Comparison of ENCODE assay signal across 10 cellular contexts in the genomic region with DNA sequence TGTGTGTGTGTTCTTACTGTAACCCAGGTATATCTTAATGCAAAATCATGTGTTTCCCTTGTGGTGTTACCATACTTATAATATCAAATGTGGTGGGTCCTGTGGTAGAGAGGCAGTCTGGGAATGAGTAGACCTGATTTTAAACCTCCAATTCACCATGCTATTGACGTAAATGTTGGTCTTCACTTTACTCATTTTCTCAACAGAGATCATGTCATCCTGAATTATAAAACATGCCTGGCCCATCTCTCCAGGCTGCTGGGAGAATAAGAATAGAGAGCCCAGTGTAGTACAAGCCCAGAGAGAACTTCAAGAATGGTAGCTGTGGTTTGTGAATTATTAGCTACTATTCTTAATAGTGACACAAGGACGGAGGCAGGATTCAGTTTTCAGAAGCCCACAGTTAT.
DNase-seq lines count a peak whose midpoint lies in the region; ATAC-seq, FAIRE-seq and TF ChIP-seq lines count a peak whose summit lies in the region.
"Had no signal": no experiment of that assay in that cellular context is flagged by ENCODE, and none has a peak within 500 bp of the region (broad histone marks: within the 10 kb centered on the region; RNA-seq: fewer than 3 reads in every experiment).

No MANE protein-coding gene starts in this region.

- peak overlapping the region in 9 of 10 donors; percentile 25 to 83 (median 72) for H3K27ac Mint-ChIP-seq in naive thymus-derived CD8-positive, alpha-beta T cell

- no peaks in the 10 kb centered on the region for H3K27me3 Mint-ChIP-seq in naive thymus-derived CD8-positive, alpha-beta T cell

- peaks cover 4 to 74% (median 20%) of the 10 kb centered on the region in 3 donors for H3K36me3 Mint-ChIP-seq in naive thymus-derived CD8-positive, alpha-beta T cell

- POLR2A ChIA-PET in naive thymus-derived CD8-positive, alpha-beta T cell (lab: Charles Lee) = interaction anchor here (0.6 kb wide), 1 partner anchor 172 kb away, joined by 3 read pairs; no protein-coding TSS in a partner anchor

- no peak for DNase-seq in naive thymus-derived CD8-positive, alpha-beta T cell
- no peak for DNase-seq in NCI-H510A treated with DMSO at 0.1 percent for 48 hours (lab: John Stamatoyannopoulos, UW)
- no peak for DNase-seq in omental fat pad (ENCODE audit: low spot score)
- DNase-seq in HTR-8/SVneo (ENCODE audit: insufficient read length, low spot score) = no peak
- no peak for DNase-seq in ACHN
- DNase-seq: occipital lobe had no signal

- ATAC-seq in GM18519 (IDR thresholded peaks at IDR 0.05; ENCODE audit: low FRiP score, unreplicated experiment) = peak; percentile 47
- peak; percentile 48 for ATAC-seq in GM21515 (IDR thresholded peaks at IDR 0.05; ENCODE audit: unreplicated experiment)
- peak; percentile 80 for ATAC-seq in HG03354 (IDR thresholded peaks at IDR 0.05; ENCODE audit: poor library complexity, severe bottlenecking, unreplicated experiment)
- ATAC-seq in naive thymus-derived CD8-positive, alpha-beta T cell = no peak
- ATAC-seq in omental fat pad (ENCODE audit: low FRiP score) = no peak

- peaks cover 35 to 89% (median 76%) of the 10 kb centered on the region in 4 donors for H3K4me1 Mint-ChIP-seq in naive thymus-derived CD8-positive, alpha-beta T cell

- in situ Hi-C loops in ACHN (cut with HindIII; ENCODE audit: low pct_ligation_motif_present, low pct_unique_long_range_greater_than_20kb, low sequenced_read_pairs) = no loop called here

- H3K4me3 Mint-ChIP-seq in naive thymus-derived CD8-positive, alpha-beta T cell = peak overlapping the region in 2 of 10 donors; percentile 24 to 37

- no peaks in the 10 kb centered on the region for H3K9me3 Mint-ChIP-seq in naive thymus-derived CD8-positive, alpha-beta T cell

- no peak for TF ChIP-seq CTCF in omental fat pad (IDR thresholded peaks at IDR 0.05)

- no peak for FAIRE-seq in HTR-8/SVneo (lab: Jason Lieb, UNC)
- FAIRE-seq: G401.6 had no signal

Comparison
In these comparisons a context has a peak if more than half of its experiments do, and no peak if none do; other contexts are left out.
1. ATAC-seq: peak in GM18519 (single experiment), GM21515 (single experiment) and HG03354 (single experiment); none in naive thymus-derived CD8-positive, alpha-beta T cell (0 of 2) and omental fat pad (single experiment).